8 cellular contexts compared by ENCODE assay signal in the genomic region with DNA sequence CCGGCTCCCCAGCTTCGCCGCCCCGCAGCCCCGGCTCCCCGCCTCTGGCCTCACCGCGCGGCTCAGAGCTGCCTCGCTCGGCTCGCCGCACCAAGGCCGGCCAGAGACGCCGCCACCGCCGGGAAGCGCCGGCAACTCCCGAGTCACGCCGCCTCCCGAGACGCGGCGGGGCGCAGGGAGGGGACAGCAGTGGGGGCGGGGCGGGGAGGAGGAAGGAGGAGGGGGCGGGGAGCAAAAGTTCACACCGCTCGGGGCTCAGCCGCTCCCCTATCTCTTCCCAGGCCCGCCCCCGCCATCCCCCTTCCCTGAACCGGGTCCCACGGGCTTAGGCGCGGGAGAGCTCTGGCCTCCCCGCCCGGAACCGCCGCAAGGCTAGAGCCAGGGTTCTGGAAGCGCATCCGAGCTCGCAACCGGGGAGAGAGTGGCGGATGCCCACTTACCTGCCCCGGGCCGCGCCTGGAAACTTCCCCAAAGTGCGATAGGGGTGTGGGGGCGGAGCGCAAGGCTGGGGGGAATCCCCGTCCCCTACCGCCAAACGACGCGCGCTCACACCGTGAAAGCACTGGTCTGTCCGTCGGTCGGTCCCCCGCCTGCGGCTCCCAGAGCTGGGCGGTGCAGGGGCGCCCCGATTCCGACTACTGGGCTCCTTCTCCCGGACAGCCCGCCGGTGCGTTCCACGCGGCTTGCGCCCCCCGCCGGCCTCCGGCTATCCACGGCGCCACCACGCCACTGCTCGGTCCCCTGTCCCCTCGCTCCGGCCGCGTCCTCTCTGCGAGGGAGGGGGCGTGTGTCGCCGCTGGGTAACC. TPM values are rescaled to one million over a fixed set of nuclear protein-coding genes. Genes with fewer than 3 reads are reported as not detected.
DNase-seq lines count a peak whose midpoint lies in the region; ATAC-seq and TF ChIP-seq lines count a peak whose summit lies in the region.

No MANE protein-coding gene starts in this region.

- H3K9me3 ChIP-seq in CD8-positive, alpha-beta T cell (ENCODE audit: low read length): no peaks in the 10 kb centered on the region
- H3K9me3 ChIP-seq in mucosa of descending colon (no peaks in the 10 kb centered on the region), Karpas-422 (ENCODE audit: low read length) (no peaks in the 10 kb centered on the region)

- H3K4me3 ChIP-seq in CD8-positive, alpha-beta T cell (ENCODE audit: low read depth, low read length): no peak overlapping the region
- H3K4me3 ChIP-seq in mucosa of descending colon (peak overlapping the region; percentile 19), Karpas-422 (ENCODE audit: low read length) (no peak overlapping the region)

- H3K4me1 Mint-ChIP-seq in CD8-positive, alpha-beta T cell (ENCODE audit: low read depth): peaks cover 7% of the 10 kb centered on the region
- H3K4me1 Mint-ChIP-seq in T-cell (peaks cover 0 to 8% (median 4%) of the 10 kb centered on the region in 3 donors), type B pancreatic cell (ENCODE audit: unreplicated experiment) (peaks cover 43% of the 10 kb centered on the region)

- no peaks in the 10 kb centered on the region for H3K36me3 ChIP-seq in CD8-positive, alpha-beta T cell (ENCODE audit: insufficient read depth, low read length)
- no peaks in the 10 kb centered on the region for H3K36me3 ChIP-seq in mucosa of descending colon (ENCODE audit: low read depth)
- H3K36me3 ChIP-seq in Karpas-422 (ENCODE audit: insufficient read depth, low read length): no peaks in the 10 kb centered on the region

- H3K9ac ChIP-seq in Karpas-422 (ENCODE audit: low read length): no peak overlapping the region

- H3K27ac Mint-ChIP-seq in CD8-positive, alpha-beta T cell: no peak overlapping the region
- H3K27ac Mint-ChIP-seq in T-cell: no peak overlapping the region
- peak overlapping the region; percentile 75 for H3K27ac Mint-ChIP-seq in type B pancreatic cell

- H3K27me3 ChIP-seq in CD8-positive, alpha-beta T cell (ENCODE audit: insufficient read depth, low read length): peaks cover 4% of the 10 kb centered on the region
- peaks cover 5% of the 10 kb centered on the region for H3K27me3 ChIP-seq in Karpas-422 (ENCODE audit: low read length)

- no peaks in the 10 kb centered on the region for H3K4me1 ChIP-seq in CD8-positive, alpha-beta T cell (ENCODE audit: insufficient read depth, low read length)
- H3K4me1 ChIP-seq in mucosa of descending colon (ENCODE audit: low read depth): peaks cover 21% of the 10 kb centered on the region
- no peaks in the 10 kb centered on the region for H3K4me1 ChIP-seq in Karpas-422 (ENCODE audit: low read length)

- H3K27me3 Mint-ChIP-seq in CD8-positive, alpha-beta T cell (ENCODE audit: low read depth): peaks cover 32% of the 10 kb centered on the region
- H3K27me3 Mint-ChIP-seq in T-cell (peaks cover 21 to 58% of the 10 kb centered on the region in 2 donors), type B pancreatic cell (peaks cover 62% of the 10 kb centered on the region)

- H3K4me3 Mint-ChIP-seq in CD8-positive, alpha-beta T cell: peak overlapping the region; percentile 78
- H3K4me3 Mint-ChIP-seq in T-cell: peak overlapping the region; percentile 34 to 66 (median 43)
- peak overlapping the region; percentile 91 for H3K4me3 Mint-ChIP-seq in type B pancreatic cell

- no peak overlapping the region for H3K27ac ChIP-seq in CD8-positive, alpha-beta T cell (ENCODE audit: low read depth, low read length)
- peak overlapping the region; percentile 85 for H3K27ac ChIP-seq in epithelial cell of prostate
- H3K27ac ChIP-seq in Karpas-422 (ENCODE audit: low read length): no peak overlapping the region

- H2AFZ ChIP-seq in Karpas-422 (ENCODE audit: low read length): no peak overlapping the region

- H3K36me3 Mint-ChIP-seq in CD8-positive, alpha-beta T cell: no peaks in the 10 kb centered on the region
- H3K36me3 Mint-ChIP-seq in T-cell (no peaks in the 10 kb centered on the region), type B pancreatic cell (no peaks in the 10 kb centered on the region)

- ATAC-seq in CD8-positive, alpha-beta T cell: peak; percentile 61
- ATAC-seq in GM21529 (IDR thresholded peaks at IDR 0.05; ENCODE audit: unreplicated experiment): peak; percentile 52
- ATAC-seq in T-cell (replicated peaks in 1 of 4): peak; percentile 10 to 83 (median 56)
- ATAC-seq in mucosa of descending colon: peak; percentile 67

- TF ChIP-seq CTCF in CD8-positive, alpha-beta T cell (IDR thresholded peaks at IDR 0.05): no peak
- no peak for TF ChIP-seq CTCF in mucosa of descending colon (IDR thresholded peaks at IDR 0.05)
- peak; percentile 26 for TF ChIP-seq CTCF in type B pancreatic cell (conservative IDR thresholded peaks at IDR 0.05)

- intact Hi-C loops in CD8-positive, alpha-beta T cell (cut with DNase I, micrococcal nuclease): loop anchor here in 1 of 2 experiments (2.0 kb wide), 1 partner anchor 68 kb away; no protein-coding TSS in a partner anchor
- intact Hi-C loops in mucosa of descending colon (cut with DNase I, micrococcal nuclease): loop anchor here in 1 of 2 donors (10.0 kb wide), 1 partner anchor 88 kb away; no protein-coding TSS in a partner anchor

- H3K9me2 ChIP-seq in Karpas-422 (replicated peaks; ENCODE audit: insufficient read depth, low read length): no peaks in the 10 kb centered on the region

- no peak for DNase-seq in CD8-positive, alpha-beta T cell
- peak in 17 of 34 experiments; percentile 6 to 57 (median 19) for DNase-seq in T-cell
- DNase-seq in epithelial cell of prostate (ENCODE audit: low read depth, low spot score): no peak
- peak; percentile 46 to 88 (median 65) for DNase-seq in mucosa of descending colon
- DNase-seq in type B pancreatic cell (ENCODE audit: extremely low spot score, unreplicated experiment): peak; percentile 76
- DNase-seq in kidney glomerular epithelial cell (lab: John Stamatoyannopoulos, UW): no peak
- no peak for DNase-seq in Karpas-422

- H3K79me2 ChIP-seq in Karpas-422 (ENCODE audit: low read length): no peaks in the 10 kb centered on the region

- no peaks in the 10 kb centered on the region for H4K20me1 ChIP-seq in Karpas-422 (ENCODE audit: insufficient read depth, low read depth, low read length)

- POLR2A ChIA-PET in CD8-positive, alpha-beta T cell (lab: Charles Lee): no interaction called here
- POLR2A ChIA-PET in T-cell (lab: Charles Lee): no interaction called here

- H3K9me3 Mint-ChIP-seq in CD8-positive, alpha-beta T cell: no peaks in the 10 kb centered on the region
- H3K9me3 Mint-ChIP-seq in T-cell (no peaks in the 10 kb centered on the region), type B pancreatic cell (no peaks in the 10 kb centered on the region)

- CTCF ChIA-PET in CD8-positive, alpha-beta T cell (lab: Charles Lee): interaction anchor here (0.9 to 1.5 kb wide), 2 partner anchors 15 to 97 kb away, joined by 3 read pairs; no protein-coding TSS in a partner anchor
- CTCF ChIA-PET in T-cell (lab: Charles Lee): no interaction called here

- no peak overlapping the region for H3K4me2 ChIP-seq in Karpas-422 (ENCODE audit: low read depth, low read length, poor library complexity, severe bottlenecking)

RNA-seq across cellular contexts. Expression of a gene that starts 0.9 kb away (rescaled TPM):
- total RNA-seq in CD8-positive, alpha-beta T cell: under 1 TPM; 0.19 to 0.33 TPM
- total RNA-seq in T-cell (1 to 10 TPM in 4 of 5 donors, under 1 TPM in 1; 0.95 to 4.2 (median 1.3) TPM), mucosa of descending colon (10 to 100 TPM in 2 of 3 donors, 1 to 10 TPM in 1; 4.8 to 64.5 (median 10.8) TPM), type B pancreatic cell (ENCODE audit: low replicate concordance) (22.9 and 56.2 TPM in 2 replicates)
- 0.07 TPM in 1 of 2 replicates, not detected in the other for total RNA-seq in Karpas-422 (2014; rRNA removed; shearing (Covaris generic); ENCODE audit: low replicate concordance)

Comparison
In these comparisons a context has a peak if more than half of its experiments do, and no peak if none do; other contexts are left out.
1. DNase-seq: peak in mucosa of descending colon (3 of 3) and type B pancreatic cell (single experiment); none in CD8-positive, alpha-beta T cell (0 of 7), epithelial cell of prostate (single experiment), kidney glomerular epithelial cell (single experiment) and Karpas-422 (single experiment).
2. Peak in every context shown above with its lines, with median percentiles within 50 percentile points of each other: ATAC-seq and H3K4me3 Mint-ChIP-seq.